ENCODE assay signal across 8 cellular contexts in the genomic region with DNA sequence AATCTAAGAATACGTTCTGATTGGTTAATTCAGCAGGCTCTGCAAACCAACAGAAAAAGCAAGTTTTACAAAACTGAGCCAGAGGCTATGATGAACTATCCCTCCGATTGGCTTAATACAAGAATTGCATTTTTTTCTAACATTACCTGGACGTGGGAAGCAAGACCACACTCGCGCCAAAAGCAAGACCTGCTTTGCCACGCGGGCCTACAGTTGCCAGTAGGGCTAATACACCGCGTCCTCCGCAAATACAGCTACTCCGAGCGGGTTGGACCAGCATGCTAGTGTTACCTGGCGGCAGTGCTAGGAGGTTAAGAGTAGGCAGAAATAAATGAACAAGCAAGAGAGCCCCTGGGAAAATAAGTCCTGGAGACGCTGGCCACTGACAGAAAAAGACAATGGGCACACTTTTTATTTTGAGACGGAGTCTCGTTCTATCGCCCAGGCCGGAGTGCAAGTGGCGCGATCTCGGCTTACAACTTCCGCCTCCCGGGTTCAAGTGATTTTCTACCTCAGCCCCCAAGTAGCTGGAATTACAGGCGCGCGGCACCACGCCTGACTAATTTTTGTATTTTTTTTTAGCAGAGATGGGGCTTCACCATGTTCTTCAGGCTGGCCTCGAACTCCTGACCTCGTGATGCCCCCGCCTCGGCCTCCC.
DNase-seq lines count a peak whose midpoint lies in the region; ATAC-seq and TF ChIP-seq lines count a peak whose summit lies in the region.

No MANE protein-coding gene starts in this region.

- H3K27me3 ChIP-seq in MM.1S (replicated peaks; ENCODE audit: insufficient read depth, low read length) = no peaks in the 10 kb centered on the region

- no peaks in the 10 kb centered on the region for H3K9me3 Mint-ChIP-seq in activated naive CD4-positive, alpha-beta T cell treated with anti-CD3 and anti-CD28 coated beads, Interleukin-2, amount 10 ng/mL, durations not matched to agents 7 days and 5 days

- CTCF ChIA-PET in activated naive CD4-positive, alpha-beta T cell treated with anti-CD3 and anti-CD28 coated beads, Interleukin-2, amount 10 ng/mL, durations not matched to agents 7 days and 5 days (lab: Charles Lee) = interaction anchor here (0.8 to 1.4 kb wide), 3 partner anchors 34 to 57 kb away, joined by 3 to 4 read pairs (median 3); a partner anchor contains a TSS

- H3F3A ChIP-seq in MM.1S (ENCODE audit: insufficient read depth, low read length) = peaks cover 35% of the 10 kb centered on the region

- TF ChIP-seq CTCF in MM.1S (IDR thresholded peaks at IDR 0.05; ENCODE audit: low read length) (no peak), omental fat pad (IDR thresholded peaks at IDR 0.05) (no peak)

- H3K4me3 ChIP-seq in MM.1S (ENCODE audit: low read length) (peak overlapping the region; percentile 61), iPS-11a (ENCODE audit: low read depth, low read length) (peak overlapping the region; percentile 69)

- H3K27me3 Mint-ChIP-seq in activated naive CD4-positive, alpha-beta T cell treated with anti-CD3 and anti-CD28 coated beads, Interleukin-2, amount 10 ng/mL, durations not matched to agents 7 days and 5 days = peaks cover 11% of the 10 kb centered on the region

- H3K4me2 ChIP-seq in MM.1S (ENCODE audit: low read depth, low read length) = peak overlapping the region; percentile 80; the same call in 1 of the 2 replicates

- peak overlapping the region; percentile 97; the same call in 1 of the 2 replicates for H3K27ac ChIP-seq in MM.1S (ENCODE audit: low read length)

- H3K9me3 ChIP-seq in MM.1S (replicated peaks; ENCODE audit: insufficient read depth, low read length) = no peaks in the 10 kb centered on the region

- no peaks in the 10 kb centered on the region for H4K20me1 ChIP-seq in MM.1S (ENCODE audit: insufficient read depth, low read length)

- H3K79me2 ChIP-seq in MM.1S (ENCODE audit: low read length) = no peaks in the 10 kb centered on the region

- peak overlapping the region; percentile 94 for H3K9ac ChIP-seq in MM.1S (ENCODE audit: low read length)

- no peaks in the 10 kb centered on the region for H3K9me2 ChIP-seq in MM.1S (replicated peaks; ENCODE audit: insufficient read depth, low read length)

- H3K36me3 Mint-ChIP-seq in activated naive CD4-positive, alpha-beta T cell treated with anti-CD3 and anti-CD28 coated beads, Interleukin-2, amount 10 ng/mL, durations not matched to agents 7 days and 5 days = peaks cover 17% of the 10 kb centered on the region

- no peaks in the 10 kb centered on the region for H3K36me3 ChIP-seq in MM.1S (replicated peaks; ENCODE audit: insufficient read depth, low read length)

- peaks cover 53% of the 10 kb centered on the region for H3K4me1 Mint-ChIP-seq in activated naive CD4-positive, alpha-beta T cell treated with anti-CD3 and anti-CD28 coated beads, Interleukin-2, amount 10 ng/mL, durations not matched to agents 7 days and 5 days

- peak overlapping the region; percentile 4; the same call in 1 of the 2 replicates for H2AFZ ChIP-seq in MM.1S (ENCODE audit: low read length)

- peak; percentile 26 for DNase-seq in activated CD4-positive, alpha-beta T cell treated with anti-CD3 and anti-CD28 coated beads for 1 hour
- no peak for DNase-seq in activated CD4-positive, alpha-beta T cell treated with anti-CD3 and anti-CD28 coated beads, Interleukin-2, amount 50 U/mL, for 4 hours
- DNase-seq in MM.1S (no peak), omental fat pad (ENCODE audit: low spot score) (no peak), amniotic stem cell (lab: John Stamatoyannopoulos, UW) (no peak)
- peak; percentile 70 for DNase-seq in activated naive CD4-positive, alpha-beta T cell treated with anti-CD3 and anti-CD28 coated beads, Interleukin-2, amount 10 ng/mL, durations not matched to agents 7 days and 5 days
- DNase-seq in stimulated activated CD4-positive, alpha-beta T cell treated with anti-CD3 and anti-CD28 coated beads, Interleukin-4, amount 100 ng/mL, for 1 hour = peak; percentile 32

- no peak for ATAC-seq in omental fat pad (ENCODE audit: low FRiP score)

- peaks cover 3% of the 10 kb centered on the region; the same call in 1 of the 2 replicates for H3K4me1 ChIP-seq in MM.1S (ENCODE audit: low read length)

- H3K4me3 Mint-ChIP-seq in activated naive CD4-positive, alpha-beta T cell treated with anti-CD3 and anti-CD28 coated beads, Interleukin-2, amount 10 ng/mL, durations not matched to agents 7 days and 5 days = peak overlapping the region; percentile 89

- H3K27ac Mint-ChIP-seq in activated naive CD4-positive, alpha-beta T cell treated with anti-CD3 and anti-CD28 coated beads, Interleukin-2, amount 10 ng/mL, durations not matched to agents 7 days and 5 days = peak overlapping the region; percentile 100

Comparison
In these comparisons a context has a peak if more than half of its experiments do, and no peak if none do; other contexts are left out.
1. DNase-seq: peak in activated CD4-positive, alpha-beta T cell treated with anti-CD3 and anti-CD28 coated beads for 1 hour (single experiment), activated naive CD4-positive, alpha-beta T cell treated with anti-CD3 and anti-CD28 coated beads, Interleukin-2, amount 10 ng/mL, durations not matched to agents 7 days and 5 days (single experiment) and stimulated activated CD4-positive, alpha-beta T cell treated with anti-CD3 and anti-CD28 coated beads, Interleukin-4, amount 100 ng/mL, for 1 hour (single experiment); none in activated CD4-positive, alpha-beta T cell treated with anti-CD3 and anti-CD28 coated beads, Interleukin-2, amount 50 U/mL, for 4 hours (0 of 2), MM.1S (single experiment), omental fat pad (single experiment) and amniotic stem cell (single experiment).